Comparison of ENCODE assay signal across 17 cellular contexts in genomic region chr3:99396651-99397050, GRCh38.
"Had no signal": no experiment of that assay in that cellular context is flagged by ENCODE, and none has a peak within 500 bp of the region (broad histone marks: within the 10 kb centered on the region; RNA-seq: fewer than 3 reads in every experiment).

No MANE protein-coding gene starts in this region.

- H3K4me1 ChIP-seq: heart left ventricle, left ventricle myocardium inferior had no signal

- H3K4me3 ChIP-seq: heart left ventricle, left ventricle myocardium inferior, ovary, thoracic aorta had no signal

- H3K36me3 ChIP-seq: heart left ventricle, left ventricle myocardium inferior, ovary, thoracic aorta had no signal

- H3K27ac ChIP-seq: heart left ventricle, left ventricle myocardium inferior, ovary had no signal

- H3K27me3 ChIP-seq: heart left ventricle, ovary had no signal

- H3K9me3 ChIP-seq: ovary had no signal

- ATAC-seq: activated T-helper 17 cell treated with anti-CD3 and anti-CD28 coated beads, Interleukin-2, amount 50 U/mL, for 72 hours; heart left ventricle; stimulated activated naive CD8-positive, alpha-beta T cell treated with anti-CD3 and anti-CD28 coated beads, Interleukin-15, amount 100 ng/mL, for 72 hours; T-helper 17 cell had no signal

- DNase-seq: activated B cell treated with CpG ODN at 0.5 μM for 24 hours; activated CD4-positive, alpha-beta T cell treated with anti-CD3 and anti-CD28 coated beads, Interleukin-2, amount 50 U/mL, for 1 hour; activated naive CD4-positive, alpha-beta T cell treated with anti-CD3 and anti-CD28 coated beads for 36 hours; activated T-cell treated with anti-CD3 and anti-CD28 coated beads for 4 hours; amniotic stem cell; effector memory CD4-positive, alpha-beta T cell; foreskin melanocyte; heart left ventricle; kidney; left ventricle myocardium inferior; ovary; stimulated activated CD4-positive, alpha-beta T cell treated with anti-CD3 and anti-CD28 coated beads, Interleukin-15, amount 100 ng/mL, for 24 hours; stimulated activated CD4-positive, alpha-beta T cell treated with anti-CD3 and anti-CD28 coated beads, Interleukin-4, amount 100 ng/mL, for 24 hours; stimulated activated naive CD8-positive, alpha-beta T cell treated with anti-CD3 and anti-CD28 coated beads, Interleukin-15, amount 100 ng/mL, for 72 hours; T-helper 17 cell had no signal
